In the genomic region with DNA sequence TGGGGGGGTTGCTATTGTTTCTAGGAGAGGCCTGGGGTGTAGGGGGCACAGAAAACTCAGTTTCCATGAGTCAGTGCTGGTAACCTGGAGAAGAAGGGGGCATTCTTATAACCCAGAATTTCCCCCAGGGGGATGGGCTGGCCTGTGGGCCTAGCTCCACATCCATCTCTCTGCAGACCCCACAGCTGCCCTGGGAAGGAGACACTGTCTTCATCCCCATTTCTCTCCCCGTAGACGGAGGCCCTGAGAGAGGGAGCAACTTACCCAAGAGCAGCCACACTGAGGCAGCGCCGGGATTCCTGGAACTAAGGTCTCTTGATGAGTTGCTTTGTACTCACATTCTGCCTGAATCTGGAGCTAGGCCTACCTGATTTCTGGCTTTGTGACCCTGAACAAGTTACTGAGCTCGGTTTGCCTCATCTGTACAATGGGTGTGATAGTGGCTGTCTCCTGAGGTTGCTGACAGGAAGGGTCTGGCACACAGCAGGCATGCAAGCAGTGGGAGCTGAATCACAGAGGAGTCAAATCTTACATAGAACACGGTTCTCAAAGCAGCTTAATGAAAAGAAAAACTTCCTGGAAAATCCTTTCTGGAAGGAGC, we compare ENCODE assay signal across 1 cellular context.
TF ChIP-seq lines count a peak whose summit lies in the region.

No MANE protein-coding gene starts in this region.

TF ChIP-seq in IMR-90, 13 proteins besides CTCF, POLR2A, EP300 and RAD21:
- TF ChIP-seq RCOR1 (IDR thresholded peaks at IDR 0.05; ENCODE audit: insufficient replicate concordance, low read length) (peak; percentile 72), ELK1 (IDR thresholded peaks at IDR 0.05; ENCODE audit: borderline replicate concordance, low read depth, low read length) (no peak), CEBPB (IDR thresholded peaks at IDR 0.05; ENCODE audit: low read depth, low read length) (no peak)
